ENCODE assay signal across 8 cellular contexts in the genomic region with DNA sequence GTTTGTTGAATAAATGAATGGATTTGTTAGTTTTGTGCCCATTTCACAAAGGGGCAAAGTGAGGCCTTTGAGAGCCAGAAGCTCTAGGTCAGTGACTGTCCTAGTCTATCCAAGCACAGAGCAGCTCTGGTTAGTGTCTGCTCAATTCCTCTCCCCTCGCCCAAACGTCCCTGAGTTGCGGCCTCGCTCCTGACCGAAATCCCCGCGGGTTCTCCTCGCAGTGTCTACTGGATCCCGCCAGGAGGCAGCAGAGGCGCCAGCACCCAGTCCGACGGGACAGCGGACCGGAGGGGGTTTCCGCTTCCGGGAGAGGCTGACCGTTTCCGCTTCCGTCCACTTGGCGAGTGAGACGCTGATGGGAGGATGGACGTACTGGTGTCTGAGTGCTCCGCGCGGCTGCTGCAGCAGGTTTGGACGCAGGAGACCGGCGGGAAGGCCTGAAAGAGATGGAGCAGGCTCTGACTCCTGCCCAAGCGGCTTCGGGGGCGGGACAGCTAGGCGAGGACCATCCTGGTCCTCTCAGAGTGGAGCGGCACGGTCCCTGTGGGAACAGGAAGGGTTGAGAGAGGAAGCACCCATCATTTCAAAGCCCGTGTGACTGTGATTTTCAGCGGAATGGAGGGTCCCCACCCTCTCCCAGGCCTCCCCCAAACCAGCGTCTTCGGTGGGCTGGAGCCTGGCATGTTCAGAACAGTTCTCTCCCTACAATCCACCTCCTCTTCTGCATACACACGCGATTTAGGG. TPM values are rescaled to one million over a fixed set of nuclear protein-coding genes. Genes with fewer than 3 reads are reported as not detected.
DNase-seq lines count a peak whose midpoint lies in the region; ATAC-seq, FAIRE-seq and TF ChIP-seq lines count a peak whose summit lies in the region.

TSS of gene RARS1 (plus strand) at position 336 of the 744 bp plus-strand sequence. CDS start at position 364, 28 bp downstream.

- POLR2A ChIA-PET in T-cell (lab: Charles Lee) = interaction anchor here in 1 of 2 donors (0.9 kb wide), 1 partner anchor 22 kb away, joined by 3 read pairs; no protein-coding TSS in a partner anchor

- H3K9me3 ChIP-seq in adrenal gland (replicated peaks in 1 of 3) = no peaks in the 10 kb centered on the region
- H3K9me3 ChIP-seq in heart left ventricle = no peaks in the 10 kb centered on the region

- DNase-seq in GM12892 (ENCODE audit: insufficient read length) (peak; percentile 81), NCI-H1436 treated with DMSO at 0.1 percent for 48 hours (lab: John Stamatoyannopoulos, UW) (peak; percentile 7), T-cell (peak; percentile 66 to 90 (median 80)), adrenal gland (peak; percentile 93 to 96 (median 95)), heart left ventricle (peak; percentile 94 to 96 (median 95)), pons (ENCODE audit: low spot score) (peak; percentile 94), type B pancreatic cell (ENCODE audit: extremely low spot score, unreplicated experiment) (peak; percentile 95)

- H3K27me3 ChIP-seq in adrenal gland = no peaks in the 10 kb centered on the region
- no peaks in the 10 kb centered on the region for H3K27me3 ChIP-seq in heart left ventricle

- intact Hi-C loops in adrenal gland (cut with DNase I) = loop anchor here in 1 of 2 donors (5.0 kb wide), 1 partner anchor 214 kb away; no protein-coding TSS in a partner anchor
- intact Hi-C loops in heart left ventricle (cut with DNase I) = loop anchor here (1.0 to 10.0 kb wide), 8 partner anchors 91 to 219 kb away; partner anchors contain the start of gene PANK3 (in 4 of the 10)

- peak; percentile 97 for TF ChIP-seq POLR2A in GM12892 (IDR thresholded peaks at IDR 0.05; ENCODE audit: low read depth, low read length)
- TF ChIP-seq POLR2A in adrenal gland (IDR thresholded peaks at IDR 0.05) = peak; percentile 70 to 75
- TF ChIP-seq POLR2A in heart left ventricle (IDR thresholded peaks at IDR 0.05) = peak in 1 of 2 donors; percentile 88

- peak within 1 kb of the TSS in 4 of 5 donors; percentile 7 to 78 (median 46) for H3K27ac ChIP-seq in adrenal gland
- H3K27ac ChIP-seq in heart left ventricle = peak within 1 kb of the TSS in 11 of 12 donors; percentile 44 to 85 (median 74)

- H3K27me3 Mint-ChIP-seq in T-cell (no peaks in the 10 kb centered on the region), type B pancreatic cell (no peaks in the 10 kb centered on the region)

- peak; percentile 93 to 98 (median 96) for TF ChIP-seq CTCF in adrenal gland (IDR thresholded peaks at IDR 0.05)
- peak; percentile 90 to 99 (median 96) for TF ChIP-seq CTCF in heart left ventricle (IDR thresholded peaks at IDR 0.05)
- peak; percentile 94 for TF ChIP-seq CTCF in type B pancreatic cell (conservative IDR thresholded peaks at IDR 0.05)

- H3K9me3 Mint-ChIP-seq in T-cell (no peaks in the 10 kb centered on the region), type B pancreatic cell (no peaks in the 10 kb centered on the region)

- H3K27ac Mint-ChIP-seq in T-cell = peak within 1 kb of the TSS; percentile 94 to 96
- peak within 1 kb of the TSS; percentile 93 for H3K27ac Mint-ChIP-seq in type B pancreatic cell

- H3K4me1 Mint-ChIP-seq in T-cell (peaks cover 34 to 48% (median 43%) of the 10 kb centered on the region in 3 donors), type B pancreatic cell (ENCODE audit: unreplicated experiment) (peaks cover 15% of the 10 kb centered on the region)

- ATAC-seq in HG02852 (IDR thresholded peaks at IDR 0.05; ENCODE audit: unreplicated experiment) (peak; percentile 80), T-cell (replicated peaks in 1 of 4) (peak; percentile 88 to 91 (median 90)), heart left ventricle (peak; percentile 96 to 100 (median 99))

- H3K4me3 Mint-ChIP-seq in T-cell = peak within 1 kb of the TSS; percentile 100
- H3K4me3 Mint-ChIP-seq in type B pancreatic cell = peak within 1 kb of the TSS; percentile 99

- peaks cover 18% of the 10 kb centered on the region for H3K36me3 Mint-ChIP-seq in T-cell
- H3K36me3 Mint-ChIP-seq in type B pancreatic cell = peaks cover 11% of the 10 kb centered on the region

- peak; percentile 98 for FAIRE-seq in GM12892 (lab: Jason Lieb, UNC)

- peak within 1 kb of the TSS; percentile 63 to 92 (median 82) for H3K4me3 ChIP-seq in adrenal gland
- H3K4me3 ChIP-seq in heart left ventricle = peak within 1 kb of the TSS; percentile 64 to 99 (median 80)

- 0 to 1% (median 0%) methylated on average over 12 to 40 of the region's 40 CpGs for WGBS in adrenal gland, 4 donors
- 0% methylated on average over 23 to 40 of the region's 40 CpGs for WGBS in heart left ventricle, 4 donors

- peaks cover 0 to 13% of the 10 kb centered on the region in 2 donors for H3K4me1 ChIP-seq in adrenal gland (replicated peaks in 1 of 2)
- H3K4me1 ChIP-seq in heart left ventricle = peaks cover 0 to 14% (median 8%) of the 10 kb centered on the region in 12 donors

- H3K36me3 ChIP-seq in adrenal gland (replicated peaks in 1 of 2) (peaks cover 0 to 36% of the 10 kb centered on the region in 2 donors), heart left ventricle (peaks cover 0 to 35% (median 34%) of the 10 kb centered on the region in 9 donors)

- CTCF ChIA-PET in T-cell (lab: Charles Lee) = interaction anchor here (0.6 to 1.0 kb wide), 4 partner anchors 13 to 217 kb away, joined by 3 to 4 read pairs (median 4); partner anchors contain the start of gene PANK3 (in 1 of the 2)

RNA-seq across cellular contexts. Expression of gene RARS1, which starts in this region (rescaled TPM):
- polyA plus RNA-seq in GM12892 (2012; ENCODE audit: missing spikeins) = 87.4 TPM
- total RNA-seq in T-cell (10 to 100 TPM; 57.6 to 84.8 (median 62.6) TPM), adrenal gland (10 to 100 TPM; 40.3 to 76.6 (median 64.4) TPM), heart left ventricle (10 to 100 TPM; 38.1 to 64.4 (median 48.6) TPM), type B pancreatic cell (ENCODE audit: low replicate concordance) (102 and 110 TPM in 2 replicates)
- polyA plus RNA-seq in adrenal gland (10 to 100 TPM; 36.6 to 82.3 (median 38.0) TPM), heart left ventricle (10 to 100 TPM; 21.1 to 60.2 TPM)

Comparison
In these comparisons a context has a peak if more than half of its experiments do, and no peak if none do; other contexts are left out.
1. Peak in every context shown above with its lines: DNase-seq, ATAC-seq, H3K4me3 ChIP-seq and H3K27ac ChIP-seq.
2. DNase-seq: peak in every context shown above with its lines; median percentile 95 in adrenal gland; 95 in heart left ventricle; 95 in type B pancreatic cell; 94 in pons; 81 in GM12892; 80 in T-cell; 7 in NCI-H1436 treated with DMSO at 0.1 percent for 48 hours.